1 cellular context compared by ENCODE assay signal in the genomic region with DNA sequence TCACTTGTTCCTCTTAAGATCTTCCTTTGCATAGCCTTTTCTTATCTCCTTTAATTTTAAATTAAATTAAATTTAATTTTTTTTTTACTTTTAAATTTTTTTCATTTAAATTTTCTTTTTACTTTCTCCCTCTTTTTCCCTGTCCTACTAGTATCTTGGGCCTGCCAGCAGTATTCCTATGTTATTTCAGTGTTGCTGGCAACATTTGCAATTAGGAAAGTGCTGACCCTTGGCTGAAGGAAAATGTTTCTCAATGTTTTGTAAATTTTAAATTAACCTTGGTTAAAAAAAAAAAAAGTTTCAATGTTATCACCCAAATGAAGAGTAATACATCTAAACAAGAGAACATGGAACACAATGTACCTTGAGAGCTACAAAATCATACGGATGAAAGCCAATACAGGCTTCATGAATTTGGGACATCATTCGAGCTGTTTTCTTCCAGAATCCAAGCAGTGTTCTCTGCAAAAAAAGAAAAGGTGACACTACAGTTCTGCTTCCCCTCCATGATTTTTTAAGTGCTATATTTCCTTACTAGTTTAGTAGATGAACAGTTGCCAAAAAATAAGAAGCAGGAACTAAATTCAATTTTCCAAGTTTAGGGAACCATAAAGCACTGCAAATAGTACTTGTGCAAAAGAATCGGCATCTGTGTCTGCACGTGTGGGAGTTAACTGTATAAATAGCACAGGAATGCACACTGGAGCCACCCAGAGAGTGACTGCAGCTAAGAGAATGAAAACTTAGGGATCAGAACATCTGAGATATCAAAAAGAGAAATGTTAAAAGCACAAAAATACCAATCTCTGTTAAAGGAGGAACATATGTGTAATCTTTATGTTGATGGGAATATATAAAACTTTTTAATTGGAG.
TF ChIP-seq lines count a peak whose summit lies in the region.

No MANE protein-coding gene starts in this region.

TF ChIP-seq in GM23338, 12 proteins besides CTCF, POLR2A, EP300 and RAD21:
- TF ChIP-seq, protein P1, sequence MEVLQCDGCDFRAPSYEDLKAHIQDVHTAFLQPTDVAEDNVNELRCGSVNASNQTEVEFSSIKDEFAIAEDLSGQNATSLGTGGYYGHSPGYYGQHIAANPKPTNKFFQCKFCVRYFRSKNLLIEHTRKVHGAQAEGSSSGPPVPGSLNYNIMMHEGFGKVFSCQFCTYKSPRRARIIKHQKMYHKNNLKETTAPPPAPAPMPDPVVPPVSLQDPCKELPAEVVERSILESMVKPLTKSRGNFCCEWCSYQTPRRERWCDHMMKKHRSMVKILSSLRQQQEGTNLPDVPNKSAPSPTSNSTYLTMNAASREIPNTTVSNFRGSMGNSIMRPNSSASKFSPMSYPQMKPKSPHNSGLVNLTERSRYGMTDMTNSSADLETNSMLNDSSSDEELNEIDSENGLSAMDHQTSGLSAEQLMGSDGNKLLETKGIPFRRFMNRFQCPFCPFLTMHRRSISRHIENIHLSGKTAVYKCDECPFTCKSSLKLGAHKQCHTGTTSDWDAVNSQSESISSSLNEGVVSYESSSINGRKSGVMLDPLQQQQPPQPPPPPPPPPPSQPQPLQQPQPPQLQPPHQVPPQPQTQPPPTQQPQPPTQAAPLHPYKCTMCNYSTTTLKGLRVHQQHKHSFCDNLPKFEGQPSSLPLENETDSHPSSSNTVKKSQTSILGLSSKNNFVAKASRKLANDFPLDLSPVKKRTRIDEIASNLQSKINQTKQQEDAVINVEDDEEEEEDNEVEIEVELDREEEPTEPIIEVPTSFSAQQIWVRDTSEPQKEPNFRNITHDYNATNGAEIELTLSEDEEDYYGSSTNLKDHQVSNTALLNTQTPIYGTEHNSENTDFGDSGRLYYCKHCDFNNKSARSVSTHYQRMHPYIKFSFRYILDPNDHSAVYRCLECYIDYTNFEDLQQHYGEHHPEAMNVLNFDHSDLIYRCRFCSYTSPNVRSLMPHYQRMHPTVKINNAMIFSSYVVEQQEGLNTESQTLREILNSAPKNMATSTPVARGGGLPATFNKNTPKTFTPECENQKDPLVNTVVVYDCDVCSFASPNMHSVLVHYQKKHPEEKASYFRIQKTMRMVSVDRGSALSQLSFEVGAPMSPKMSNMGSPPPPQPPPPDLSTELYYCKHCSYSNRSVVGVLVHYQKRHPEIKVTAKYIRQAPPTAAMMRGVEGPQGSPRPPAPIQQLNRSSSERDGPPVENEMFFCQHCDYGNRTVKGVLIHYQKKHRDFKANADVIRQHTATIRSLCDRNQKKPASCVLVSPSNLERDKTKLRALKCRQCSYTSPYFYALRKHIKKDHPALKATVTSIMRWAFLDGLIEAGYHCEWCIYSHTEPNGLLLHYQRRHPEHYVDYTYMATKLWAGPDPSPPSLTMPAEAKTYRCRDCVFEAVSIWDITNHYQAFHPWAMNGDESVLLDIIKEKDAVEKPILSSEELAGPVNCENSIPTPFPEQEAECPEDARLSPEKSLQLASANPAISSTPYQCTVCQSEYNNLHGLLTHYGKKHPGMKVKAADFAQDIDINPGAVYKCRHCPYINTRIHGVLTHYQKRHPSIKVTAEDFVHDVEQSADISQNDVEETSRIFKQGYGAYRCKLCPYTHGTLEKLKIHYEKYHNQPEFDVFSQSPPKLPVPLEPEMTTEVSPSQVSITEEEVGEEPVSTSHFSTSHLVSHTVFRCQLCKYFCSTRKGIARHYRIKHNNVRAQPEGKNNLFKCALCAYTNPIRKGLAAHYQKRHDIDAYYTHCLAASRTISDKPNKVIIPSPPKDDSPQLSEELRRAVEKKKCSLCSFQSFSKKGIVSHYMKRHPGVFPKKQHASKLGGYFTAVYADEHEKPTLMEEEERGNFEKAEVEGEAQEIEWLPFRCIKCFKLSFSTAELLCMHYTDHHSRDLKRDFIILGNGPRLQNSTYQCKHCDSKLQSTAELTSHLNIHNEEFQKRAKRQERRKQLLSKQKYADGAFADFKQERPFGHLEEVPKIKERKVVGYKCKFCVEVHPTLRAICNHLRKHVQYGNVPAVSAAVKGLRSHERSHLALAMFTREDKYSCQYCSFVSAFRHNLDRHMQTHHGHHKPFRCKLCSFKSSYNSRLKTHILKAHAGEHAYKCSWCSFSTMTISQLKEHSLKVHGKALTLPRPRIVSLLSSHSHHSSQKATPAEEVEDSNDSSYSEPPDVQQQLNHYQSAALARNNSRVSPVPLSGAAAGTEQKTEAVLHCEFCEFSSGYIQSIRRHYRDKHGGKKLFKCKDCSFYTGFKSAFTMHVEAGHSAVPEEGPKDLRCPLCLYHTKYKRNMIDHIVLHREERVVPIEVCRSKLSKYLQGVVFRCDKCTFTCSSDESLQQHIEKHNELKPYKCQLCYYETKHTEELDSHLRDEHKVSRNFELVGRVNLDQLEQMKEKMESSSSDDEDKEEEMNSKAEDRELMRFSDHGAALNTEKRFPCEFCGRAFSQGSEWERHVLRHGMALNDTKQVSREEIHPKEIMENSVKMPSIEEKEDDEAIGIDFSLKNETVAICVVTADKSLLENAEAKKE (CRISPR knock-in tag; IDR thresholded peaks at IDR 0.05): no peak
- TF ChIP-seq, protein P2, sequence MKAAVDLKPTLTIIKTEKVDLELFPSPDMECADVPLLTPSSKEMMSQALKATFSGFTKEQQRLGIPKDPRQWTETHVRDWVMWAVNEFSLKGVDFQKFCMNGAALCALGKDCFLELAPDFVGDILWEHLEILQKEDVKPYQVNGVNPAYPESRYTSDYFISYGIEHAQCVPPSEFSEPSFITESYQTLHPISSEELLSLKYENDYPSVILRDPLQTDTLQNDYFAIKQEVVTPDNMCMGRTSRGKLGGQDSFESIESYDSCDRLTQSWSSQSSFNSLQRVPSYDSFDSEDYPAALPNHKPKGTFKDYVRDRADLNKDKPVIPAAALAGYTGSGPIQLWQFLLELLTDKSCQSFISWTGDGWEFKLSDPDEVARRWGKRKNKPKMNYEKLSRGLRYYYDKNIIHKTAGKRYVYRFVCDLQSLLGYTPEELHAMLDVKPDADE (IDR thresholded peaks at IDR 0.05): no peak
- TF ChIP-seq CREB1 (CRISPR knock-in tag; IDR thresholded peaks at IDR 0.05; ENCODE audit: low read depth): no peak
- TF ChIP-seq JUNB (IDR thresholded peaks at IDR 0.05; ENCODE audit: unreplicated experiment): no peak
- TF ChIP-seq ZNF114 (CRISPR knock-in tag; IDR thresholded peaks at IDR 0.05): no peak
- TF ChIP-seq EZH2phosphoT487 (IDR thresholded peaks at IDR 0.05; ENCODE audit: unreplicated experiment): no peak
- TF ChIP-seq ZNF331 (CRISPR knock-in tag; IDR thresholded peaks at IDR 0.05; ENCODE audit: low read depth): no peak
- no peak for TF ChIP-seq POLR2AphosphoS5 (IDR thresholded peaks at IDR 0.05; ENCODE audit: low read depth)
- no peak for TF ChIP-seq EZH2 (IDR thresholded peaks at IDR 0.05; ENCODE audit: low read depth, unreplicated experiment)
- TF ChIP-seq STAT1 (IDR thresholded peaks at IDR 0.05; ENCODE audit: unreplicated experiment): no peak
- TF ChIP-seq, protein P3, sequence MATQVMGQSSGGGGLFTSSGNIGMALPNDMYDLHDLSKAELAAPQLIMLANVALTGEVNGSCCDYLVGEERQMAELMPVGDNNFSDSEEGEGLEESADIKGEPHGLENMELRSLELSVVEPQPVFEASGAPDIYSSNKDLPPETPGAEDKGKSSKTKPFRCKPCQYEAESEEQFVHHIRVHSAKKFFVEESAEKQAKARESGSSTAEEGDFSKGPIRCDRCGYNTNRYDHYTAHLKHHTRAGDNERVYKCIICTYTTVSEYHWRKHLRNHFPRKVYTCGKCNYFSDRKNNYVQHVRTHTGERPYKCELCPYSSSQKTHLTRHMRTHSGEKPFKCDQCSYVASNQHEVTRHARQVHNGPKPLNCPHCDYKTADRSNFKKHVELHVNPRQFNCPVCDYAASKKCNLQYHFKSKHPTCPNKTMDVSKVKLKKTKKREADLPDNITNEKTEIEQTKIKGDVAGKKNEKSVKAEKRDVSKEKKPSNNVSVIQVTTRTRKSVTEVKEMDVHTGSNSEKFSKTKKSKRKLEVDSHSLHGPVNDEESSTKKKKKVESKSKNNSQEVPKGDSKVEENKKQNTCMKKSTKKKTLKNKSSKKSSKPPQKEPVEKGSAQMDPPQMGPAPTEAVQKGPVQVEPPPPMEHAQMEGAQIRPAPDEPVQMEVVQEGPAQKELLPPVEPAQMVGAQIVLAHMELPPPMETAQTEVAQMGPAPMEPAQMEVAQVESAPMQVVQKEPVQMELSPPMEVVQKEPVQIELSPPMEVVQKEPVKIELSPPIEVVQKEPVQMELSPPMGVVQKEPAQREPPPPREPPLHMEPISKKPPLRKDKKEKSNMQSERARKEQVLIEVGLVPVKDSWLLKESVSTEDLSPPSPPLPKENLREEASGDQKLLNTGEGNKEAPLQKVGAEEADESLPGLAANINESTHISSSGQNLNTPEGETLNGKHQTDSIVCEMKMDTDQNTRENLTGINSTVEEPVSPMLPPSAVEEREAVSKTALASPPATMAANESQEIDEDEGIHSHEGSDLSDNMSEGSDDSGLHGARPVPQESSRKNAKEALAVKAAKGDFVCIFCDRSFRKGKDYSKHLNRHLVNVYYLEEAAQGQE (IDR thresholded peaks at IDR 0.05; ENCODE audit: unreplicated experiment): no peak
- no peak for TF ChIP-seq NANOG (IDR thresholded peaks at IDR 0.05; ENCODE audit: borderline replicate concordance)
